ENCODE assay signal across 2 cellular contexts in genomic region chr5:177496111-177497010, GRCh38.
TF ChIP-seq lines count a peak whose summit lies in the region.

No MANE protein-coding gene starts in this region.

TF ChIP-seq in HCT116, 20 proteins besides CTCF, POLR2A, EP300 and RAD21:
- 0 out of 2 replicates have a peak, but pooled peaks have one; percentile 26 for TF ChIP-seq ZFX (IDR thresholded peaks at IDR 0.05)
- TF ChIP-seq ATF3 (IDR thresholded peaks at IDR 0.05) = no peak
- peak; percentile 35; the same call in 1 of the 2 replicates for TF ChIP-seq POLR2AphosphoS5 (IDR thresholded peaks at IDR 0.05; ENCODE audit: low read depth, low read length)

TF ChIP-seq in liver, 16 proteins besides CTCF, POLR2A, EP300 and RAD21:
- TF ChIP-seq JUND (IDR thresholded peaks at IDR 0.05) = no peak
- no peak for TF ChIP-seq SP1 (IDR thresholded peaks at IDR 0.05)
